ENCODE assay signal across 1 cellular context in genomic region chr12:11661491-11662085, GRCh38.
TF ChIP-seq lines count a peak whose summit lies in the region.

No MANE protein-coding gene starts in this region.

TF ChIP-seq in WTC11, 78 proteins besides CTCF, POLR2A, EP300 and RAD21 (continued from another document):
- no peak for TF ChIP-seq MXD4 (CRISPR knock-in tag; IDR thresholded peaks at IDR 0.05; ENCODE audit: borderline replicate concordance)
